ENCODE assay signal across 12 cellular contexts in the genomic region with DNA sequence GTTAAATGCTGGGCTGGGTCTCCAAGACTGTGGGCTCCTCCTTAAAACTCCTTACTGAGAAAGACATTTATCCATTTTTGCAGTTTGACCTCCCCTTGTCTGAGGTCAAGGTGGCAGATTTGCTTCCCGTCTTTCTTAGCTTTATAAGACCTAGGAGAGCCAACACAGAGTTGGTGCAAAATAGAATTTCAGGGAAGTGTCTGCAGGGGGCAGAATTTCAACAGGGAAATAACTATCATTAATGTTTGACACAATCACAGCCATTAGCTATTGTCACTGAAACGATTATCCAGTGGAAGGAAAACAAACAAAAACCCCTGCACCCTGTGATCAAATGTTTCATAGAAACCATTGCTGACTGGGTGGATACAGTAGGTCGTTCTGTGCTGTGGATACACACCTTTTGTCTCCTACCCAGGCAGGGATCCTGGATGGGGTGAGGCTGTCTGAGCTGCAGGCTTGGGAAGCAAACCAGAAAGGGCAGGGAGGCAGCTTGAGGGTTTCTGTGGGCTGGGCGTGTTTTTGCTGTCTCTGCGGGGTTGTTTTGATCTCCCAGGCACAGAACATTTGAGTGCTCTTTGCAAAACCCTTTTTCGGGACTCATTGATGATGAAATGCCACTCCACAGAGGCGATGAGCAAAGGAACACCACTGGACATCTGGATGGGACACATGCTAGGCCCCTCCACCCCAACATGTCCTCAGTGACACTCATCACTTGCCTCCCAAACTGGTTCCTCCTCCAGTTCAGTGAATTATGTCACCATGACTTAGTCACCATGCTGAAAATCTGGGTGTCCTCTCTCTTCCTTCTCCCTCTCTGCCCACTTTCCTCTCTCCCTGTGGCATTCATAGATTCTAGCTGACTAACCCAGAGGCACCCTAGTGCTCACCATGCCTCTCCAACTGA.
DNase-seq lines count a peak whose midpoint lies in the region; ATAC-seq and TF ChIP-seq lines count a peak whose summit lies in the region.
"Had no signal": no experiment of that assay in that cellular context is flagged by ENCODE, and none has a peak within 500 bp of the region (broad histone marks: within the 10 kb centered on the region; RNA-seq: fewer than 3 reads in every experiment).

No MANE protein-coding gene starts in this region.

- ATAC-seq in upper lobe of left lung (ENCODE audit: low FRiP score in 2 of 2) (peak; percentile 29 to 43), GM21526 (IDR thresholded peaks at IDR 0.05; ENCODE audit: low FRiP score, unreplicated experiment) (no peak)
- ATAC-seq: left ventricle myocardium superior, sciatic nerve had no signal

- H3K36me3 ChIP-seq in upper lobe of left lung: no peaks in the 10 kb centered on the region

- WGBS in upper lobe of left lung, 2 donors: 62 to 68% methylated on average over 7 of the region's 7 CpGs

- DNase-seq in NCI-H345 (lab: John Stamatoyannopoulos, UW): peak; percentile 12
- DNase-seq in NCI-H345 treated with DMSO at 0.1 percent for 48 hours (lab: John Stamatoyannopoulos, UW; ENCODE audit: unreplicated experiment): no peak
- peak; percentile 21 for DNase-seq in NCI-H774 (lab: John Stamatoyannopoulos, UW)
- no peak for DNase-seq in fibroblast of pulmonary artery (ENCODE audit: low read depth)
- DNase-seq in upper lobe of left lung: no peak
- no peak for DNase-seq in activated effector memory CD4-positive, alpha-beta T cell treated with Interleukin-2 at 50 U/mL for 16 hours
- DNase-seq in putamen (ENCODE audit: low spot score): no peak
- DNase-seq: activated CD4-positive, alpha-beta T cell treated with anti-CD3 and anti-CD28 coated beads, Interleukin-2, amount 50 U/mL, for 48 hours; erythroblast; left ventricle myocardium superior had no signal

- no peak for TF ChIP-seq POLR2A in upper lobe of left lung (IDR thresholded peaks at IDR 0.05)

- TF ChIP-seq EP300 in upper lobe of left lung (IDR thresholded peaks at IDR 0.05): no peak

- no peaks in the 10 kb centered on the region for H3K27me3 ChIP-seq in upper lobe of left lung

- no peaks in the 10 kb centered on the region for H3K9me3 ChIP-seq in upper lobe of left lung

- H3K4me1 ChIP-seq in upper lobe of left lung: no peaks in the 10 kb centered on the region

- TF ChIP-seq CTCF in fibroblast of pulmonary artery (IDR thresholded peaks at IDR 0.05; ENCODE audit: low read length, missing control alignments) (peak; percentile 19), upper lobe of left lung (IDR thresholded peaks at IDR 0.05) (peak in 1 of 6 experiments; percentile 5)

- H3K4me3 ChIP-seq in fibroblast of pulmonary artery (replicated peaks; ENCODE audit: low read depth, low read length) (no peak overlapping the region), upper lobe of left lung (no peak overlapping the region)

- H3K27ac ChIP-seq in upper lobe of left lung: no peak overlapping the region

Comparison
In these comparisons a context has a peak if more than half of its experiments do, and no peak if none do; other contexts are left out.
1. DNase-seq: peak in NCI-H345 (single experiment) and NCI-H774 (single experiment); none in NCI-H345 treated with DMSO at 0.1 percent for 48 hours (single experiment), fibroblast of pulmonary artery (single experiment), upper lobe of left lung (0 of 2), activated effector memory CD4-positive, alpha-beta T cell treated with Interleukin-2 at 50 U/mL for 16 hours (single experiment) and putamen (single experiment).